Comparison of ENCODE assay signal across 1 cellular context in the genomic region with DNA sequence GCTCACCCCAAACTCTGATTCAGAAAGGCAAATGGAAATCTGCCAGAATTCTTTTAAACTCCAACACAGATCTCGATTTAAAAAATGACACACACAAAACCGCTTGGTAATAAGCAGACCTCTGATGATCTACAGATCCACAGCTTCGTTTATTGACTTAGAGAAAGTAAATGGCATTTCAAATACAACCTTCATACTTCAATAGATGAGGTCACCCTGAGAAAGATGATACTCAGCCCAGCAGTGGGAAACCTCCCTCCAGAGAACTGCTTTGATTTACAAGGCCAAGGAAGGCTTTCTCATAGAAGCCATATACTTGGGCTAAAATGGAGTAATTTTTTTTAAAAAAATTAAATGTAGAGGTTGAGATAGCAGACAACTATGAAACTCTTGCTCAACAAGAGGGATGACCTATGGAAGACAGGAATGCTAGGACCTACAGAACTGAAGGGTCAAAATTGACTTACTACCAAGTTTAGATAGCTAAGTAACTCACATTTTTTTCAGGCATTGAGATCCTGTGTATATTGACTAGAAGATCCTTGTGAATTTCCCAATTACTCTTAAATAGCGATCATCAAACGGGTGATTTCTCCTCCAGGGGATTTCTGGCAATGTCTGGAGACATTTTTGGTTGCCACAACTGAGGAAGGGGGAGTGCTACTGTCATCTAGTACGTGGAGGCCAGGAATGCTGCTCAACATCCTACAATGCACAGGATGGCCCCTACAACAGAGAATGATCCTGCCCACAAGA.
TF ChIP-seq lines count a peak whose summit lies in the region.

No MANE protein-coding gene starts in this region.

TF ChIP-seq in HEK293, 187 proteins besides CTCF, POLR2A, EP300 and RAD21 (continued from another document):
- TF ChIP-seq TSHZ1 (tag by site-specific recombination; IDR thresholded peaks at IDR 0.05; ENCODE audit: borderline replicate concordance) (peak; percentile 69; the same call in 1 of the 2 replicates), ZSCAN23 (tag by site-specific recombination; IDR thresholded peaks at IDR 0.05) (peak; percentile 94), ZNF341 (tag by site-specific recombination; IDR thresholded peaks at IDR 0.05; ENCODE audit: low read depth) (no peak)
